In genomic region chr12:19779393-19780056, GRCh38 we compare ENCODE assay signal across 18 cellular contexts.
DNase-seq lines count a peak whose midpoint lies in the region; TF ChIP-seq lines count a peak whose summit lies in the region.
"Had no signal": no experiment of that assay in that cellular context is flagged by ENCODE, and none has a peak within 500 bp of the region (broad histone marks: within the 10 kb centered on the region; RNA-seq: fewer than 3 reads in every experiment).

No MANE protein-coding gene starts in this region.

- intact Hi-C loops in uterus (cut with DNase I; ENCODE audit: low total_unique reads) = no loop called here

- no peak overlapping the region for H3K27ac ChIP-seq in cardiac muscle cell
- no peak overlapping the region for H3K27ac ChIP-seq in uterus
- no peak overlapping the region for H3K27ac ChIP-seq in caudate nucleus (ENCODE audit: low read depth, low read length)
- H3K27ac ChIP-seq: PC-9 had no signal

- DNase-seq in AG10803 (ENCODE audit: low read depth) (peak; percentile 12), SK-MEL-5 (ENCODE audit: low read depth, low spot score) (peak; percentile 16), cardiac muscle cell (ENCODE audit: low read depth in 1 of 2, low spot score in 1 of 2) (peak; percentile 44 to 65), nephron progenitor cell (peak; percentile 55), foreskin fibroblast (no peak), uterus (no peak), caudate nucleus (lab: John Stamatoyannopoulos, UW) (no peak), GDM1 (lab: John Stamatoyannopoulos, UW) (no peak)
- DNase-seq: activated CD4-positive, CD25-positive, alpha-beta regulatory T cell treated with anti-CD3 and anti-CD28 coated beads, Interleukin-2, amount 50 U/mL, for 72 hours; activated T-cell treated with anti-CD3 and anti-CD28 coated beads for 4 hours; amygdala; effector CD8-positive, alpha-beta T cell; NCI-H1048; NCI-H446; nucleus accumbens; stimulated activated CD4-positive, alpha-beta T cell treated with anti-CD3 and anti-CD28 coated beads, Interleukin-15, amount 100 ng/mL, for 24 hours had no signal

- no peak overlapping the region for H3K4me3 ChIP-seq in AG10803 (ENCODE audit: low read length)
- H3K4me3 ChIP-seq in cardiac muscle cell = no peak overlapping the region
- H3K4me3 ChIP-seq in foreskin fibroblast (ENCODE audit: low read depth in 1 of 2, low read length in 2 of 2) = no peak overlapping the region
- H3K4me3 ChIP-seq in uterus = no peak overlapping the region
- H3K4me3 ChIP-seq: PC-9 had no signal

- TF ChIP-seq POLR2A in uterus (IDR thresholded peaks at IDR 0.05) = no peak

- no peaks in the 10 kb centered on the region for H3K27me3 Mint-ChIP-seq in nephron progenitor cell (ENCODE audit: low read depth, poor library complexity)

- no peak for TF ChIP-seq CTCF in AG10803 (conservative IDR thresholded peaks at IDR 0.05; ENCODE audit: low read length)
- peak; percentile 1 for TF ChIP-seq CTCF in cardiac muscle cell (IDR thresholded peaks at IDR 0.05; ENCODE audit: low read depth, low read length)
- no peak for TF ChIP-seq CTCF in nephron progenitor cell (IDR thresholded peaks at IDR 0.05)
- TF ChIP-seq CTCF in foreskin fibroblast (IDR thresholded peaks at IDR 0.05; ENCODE audit: low read depth, low read length) = no peak
- TF ChIP-seq CTCF in uterus (IDR thresholded peaks at IDR 0.05) = no peak

- peaks cover 34% of the 10 kb centered on the region for H3K4me1 Mint-ChIP-seq in nephron progenitor cell

- H3K36me3 Mint-ChIP-seq in nephron progenitor cell (ENCODE audit: low read depth) = no peaks in the 10 kb centered on the region

- no peaks in the 10 kb centered on the region for H3K4me1 ChIP-seq in cardiac muscle cell (ENCODE audit: low read depth)
- H3K4me1 ChIP-seq in uterus = no peaks in the 10 kb centered on the region

- H3K4me3 Mint-ChIP-seq in nephron progenitor cell = peak overlapping the region; percentile 27
- H3K4me3 Mint-ChIP-seq: T-helper 1 cell treated with Interleukin-12 subunit alpha and Interleukin-12 subunit beta and Interleukin-4 antibody, amounts not matched to agents 30 μg/mL and 1 μg/mL, for 36 hours had no signal

- H3K27me3 ChIP-seq in cardiac muscle cell (no peaks in the 10 kb centered on the region), uterus (no peaks in the 10 kb centered on the region)

- peaks cover 13% of the 10 kb centered on the region for H3K9me3 Mint-ChIP-seq in nephron progenitor cell

- in situ Hi-C loops in SK-MEL-5 (cut with HindIII; ENCODE audit: low pct_unique_long_range_greater_than_20kb, low sequenced_read_pairs) = no loop called here

- no peak overlapping the region for H3K27ac Mint-ChIP-seq in nephron progenitor cell
- H3K27ac Mint-ChIP-seq: T-helper 1 cell treated with Interleukin-12 subunit alpha and Interleukin-12 subunit beta and Interleukin-4 antibody, amounts not matched to agents 30 μg/mL and 1 μg/mL, for 36 hours had no signal

- no peaks in the 10 kb centered on the region for H3K36me3 ChIP-seq in cardiac muscle cell
- no peaks in the 10 kb centered on the region for H3K36me3 ChIP-seq in uterus

- H3K9me3 ChIP-seq in cardiac muscle cell (ENCODE audit: low read depth) (no peaks in the 10 kb centered on the region), uterus (no peaks in the 10 kb centered on the region)

Comparison
In these comparisons a context has a peak if more than half of its experiments do, and no peak if none do; other contexts are left out.
1. DNase-seq: peak in AG10803 (single experiment), SK-MEL-5 (single experiment), cardiac muscle cell (2 of 2) and nephron progenitor cell (single experiment); none in foreskin fibroblast (0 of 2), uterus (0 of 2), caudate nucleus (0 of 61) and GDM1 (single experiment).